Comparison of ENCODE assay signal across 8 cellular contexts in genomic region chr22:37735054-37735453, GRCh38. TPM values are rescaled to one million over a fixed set of nuclear protein-coding genes. Genes with fewer than 3 reads are reported as not detected.
DNase-seq lines count a peak whose midpoint lies in the region; ATAC-seq lines count a peak whose summit lies in the region.

No MANE protein-coding gene starts in this region.

- DNase-seq in ELF-1 (ENCODE audit: low read depth, low spot score), result peak; percentile 76
- peak; percentile 70 for DNase-seq in SK-N-DZ (ENCODE audit: low spot score)
- DNase-seq in head of caudate nucleus, result peak in 40 of 42 donors; percentile 15 to 71 (median 50)
- DNase-seq in posterior cingulate gyrus, result peak in 6 of 10 donors; percentile 24 to 93 (median 36)
- DNase-seq in EL, result no peak
- no peak for DNase-seq in NCI-H446 treated with DMSO at 0.1 percent for 48 hours (lab: John Stamatoyannopoulos, UW)

- intact Hi-C loops in head of caudate nucleus (cut with DNase I), result no loop called here
- intact Hi-C loops in posterior cingulate gyrus (cut with DNase I), result loop anchor here (10.0 kb wide), 1 partner anchor 90 kb away; no protein-coding TSS in a partner anchor

- no peak for ATAC-seq in HG02759 (IDR thresholded peaks at IDR 0.05; ENCODE audit: unreplicated experiment)
- no peak for ATAC-seq in HG03280 (IDR thresholded peaks at IDR 0.05; ENCODE audit: unreplicated experiment)

RNA-seq across cellular contexts. Expression of gene TRIOBP, which starts 38.2 kb away (rescaled TPM):
- polyA plus RNA-seq in SK-N-DZ (2014; cell fraction: cytosol; rRNA removed), result 29.9 and 30.5 TPM in 2 replicates
- 38.1 and 57.4 TPM in 2 replicates for polyA plus RNA-seq in SK-N-DZ (2014; cell fraction: nucleus; rRNA removed)

RNA-seq across cellular contexts. Expression of gene NOL12, which starts 48.9 kb away (rescaled TPM):
- polyA plus RNA-seq in SK-N-DZ (2014; cell fraction: cytosol; rRNA removed), result 66.1 and 69.1 TPM in 2 replicates
- 81.1 and 85.1 TPM in 2 replicates for polyA plus RNA-seq in SK-N-DZ (2014; cell fraction: nucleus; rRNA removed)

RNA-seq across cellular contexts. Expression of gene LGALS1, which starts 59.6 kb away (rescaled TPM):
- 267 and 474 TPM in 2 replicates for polyA plus RNA-seq in SK-N-DZ (2014; cell fraction: cytosol; rRNA removed)
- 133 and 199 TPM in 2 replicates for polyA plus RNA-seq in SK-N-DZ (2014; cell fraction: nucleus; rRNA removed)

Comparison
In these comparisons a context has a peak if more than half of its experiments do, and no peak if none do; other contexts are left out.
1. DNase-seq: peak in ELF-1 (single experiment), SK-N-DZ (single experiment), head of caudate nucleus (40 of 42) and posterior cingulate gyrus (6 of 10); none in EL (single experiment) and NCI-H446 treated with DMSO at 0.1 percent for 48 hours (single experiment).